20 cellular contexts compared by ENCODE assay signal in the genomic region with DNA sequence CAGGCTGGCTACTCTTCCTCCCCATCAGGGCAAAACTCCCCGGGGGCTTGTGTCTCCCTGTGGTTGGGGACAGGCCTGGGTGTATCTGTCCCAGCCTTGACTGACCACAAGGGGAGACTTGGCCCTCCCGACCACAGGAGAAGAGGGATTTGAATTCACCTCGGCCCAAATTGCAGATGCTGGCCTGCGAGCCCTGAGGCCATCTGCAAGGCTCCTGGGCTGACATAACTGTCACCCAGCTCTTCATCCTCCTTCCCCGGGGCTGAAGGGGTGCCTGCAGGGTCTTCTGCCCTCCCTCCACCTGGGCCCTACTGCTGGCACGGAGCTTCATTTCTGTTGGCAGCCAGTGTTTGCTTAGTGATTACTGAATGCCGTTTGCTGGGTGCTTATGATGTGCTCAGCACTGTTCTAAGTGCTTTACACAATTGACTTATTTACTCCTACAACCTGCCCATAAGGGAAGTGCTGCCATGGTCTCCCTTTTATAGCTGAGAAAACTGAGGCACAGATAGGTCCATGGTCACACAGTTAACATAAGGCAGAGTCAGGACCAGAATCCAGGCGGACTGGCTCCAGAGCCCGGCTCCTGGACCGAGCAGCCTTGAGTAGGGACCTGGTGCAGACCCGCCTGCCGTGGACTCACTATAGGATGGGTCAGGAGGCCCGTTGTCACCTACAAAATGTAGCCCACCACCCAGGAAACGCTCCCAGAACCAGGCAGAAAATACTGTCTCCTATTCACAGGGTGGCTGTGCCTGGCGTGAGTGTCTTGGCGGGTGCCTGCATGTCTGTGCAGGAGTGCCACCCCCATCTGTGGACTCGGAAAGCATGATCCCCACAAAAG. TPM values are rescaled to one million over a fixed set of nuclear protein-coding genes. Genes with fewer than 3 reads are reported as not detected.
DNase-seq lines count a peak whose midpoint lies in the region; ATAC-seq and TF ChIP-seq lines count a peak whose summit lies in the region.
"Had no signal": no experiment of that assay in that cellular context is flagged by ENCODE, and none has a peak within 500 bp of the region (broad histone marks: within the 10 kb centered on the region; RNA-seq: fewer than 3 reads in every experiment).

No MANE protein-coding gene starts in this region.

- no peak overlapping the region for H3K27ac Mint-ChIP-seq in chondrocyte (ENCODE audit: unreplicated experiment)
- H3K27ac Mint-ChIP-seq: activated B cell treated with CpG ODN at 0.5 μM for 24 hours; activated CD8-positive, alpha-beta T cell treated with anti-CD3 and anti-CD28 coated beads, Interleukin-2, amount 10 ng/mL, durations not matched to agents 7 days and 5 days; activated naive CD4-positive, alpha-beta T cell treated with anti-CD3 and anti-CD28 coated beads, Interleukin-2, amount 50 U/mL, for 72 hours; activated T-cell treated with anti-CD3 and anti-CD28 coated beads, Interleukin-2, amount 50 U/mL, for 72 hours; CD4-positive, alpha-beta T cell; T-helper 2 cell treated with Interferon-gamma antibody and Interleukin-4, amounts not matched to agents 5 μg/mL and 100 μg/mL, for 36 hours had no signal

- peaks cover 6 to 7% of the 10 kb centered on the region in 2 donors for H3K4me1 ChIP-seq in left lung

- intact Hi-C loops in left lung (cut with DNase I): no loop called here

- no peak for TF ChIP-seq CTCF in left lung (IDR thresholded peaks at IDR 0.05)
- no peak for TF ChIP-seq CTCF in chondrocyte (IDR thresholded peaks at IDR 0.05)

- peaks cover 3% of the 10 kb centered on the region for H3K9me3 Mint-ChIP-seq in chondrocyte (ENCODE audit: low read depth)
- H3K9me3 Mint-ChIP-seq: activated naive CD4-positive, alpha-beta T cell treated with anti-CD3 and anti-CD28 coated beads, Interleukin-2, amount 50 U/mL, for 72 hours; CD4-positive, alpha-beta T cell; T-helper 2 cell treated with Interferon-gamma antibody and Interleukin-4, amounts not matched to agents 5 μg/mL and 100 μg/mL, for 36 hours had no signal

- DNase-seq in DMS153 (lab: John Stamatoyannopoulos, UW): peak; percentile 94
- peak; percentile 32 to 85 (median 62) for DNase-seq in NCI-H1417 (lab: John Stamatoyannopoulos, UW)
- DNase-seq in NCI-H510A (lab: John Stamatoyannopoulos, UW): peak; percentile 65
- DNase-seq in left lung: no peak
- no peak for DNase-seq in chondrocyte (ENCODE audit: low spot score)
- DNase-seq: activated B cell treated with CpG ODN at 0.5 μM for 24 hours; activated CD8-positive, alpha-beta T cell treated with anti-CD3 and anti-CD28 coated beads, Interleukin-2, amount 10 ng/mL, durations not matched to agents 7 days and 5 days; activated T-cell treated with anti-CD3 and anti-CD28 coated beads, Interleukin-2, amount 50 U/mL, for 72 hours; CD4-positive, alpha-beta T cell; H7; hypothalamus; NCI-H82; nephron progenitor cell; PC-9; transverse colon had no signal

- ATAC-seq in left lung (peak; percentile 69), HG02571 (IDR thresholded peaks at IDR 0.05; ENCODE audit: unreplicated experiment) (no peak), HG03095 (IDR thresholded peaks at IDR 0.05; ENCODE audit: unreplicated experiment) (no peak), HG03565 (IDR thresholded peaks at IDR 0.05; ENCODE audit: unreplicated experiment) (no peak)
- ATAC-seq: activated CD8-positive, alpha-beta T cell treated with anti-CD3 and anti-CD28 coated beads, Interleukin-2, amount 10 ng/mL, durations not matched to agents 7 days and 5 days; activated naive CD4-positive, alpha-beta T cell treated with anti-CD3 and anti-CD28 coated beads, Interleukin-2, amount 50 U/mL, for 72 hours; activated T-cell treated with anti-CD3 and anti-CD28 coated beads, Interleukin-2, amount 50 U/mL, for 72 hours had no signal

- H3K27me3 ChIP-seq in left lung: no peaks in the 10 kb centered on the region
- H3K27me3 ChIP-seq: transverse colon had no signal

- no peaks in the 10 kb centered on the region for H3K27me3 Mint-ChIP-seq in chondrocyte (ENCODE audit: low read depth)
- H3K27me3 Mint-ChIP-seq: CD4-positive, alpha-beta T cell had no signal

- peaks cover 0 to 24% of the 10 kb centered on the region in 2 donors for H3K36me3 ChIP-seq in left lung
- H3K36me3 ChIP-seq: transverse colon had no signal

- H3K4me3 ChIP-seq in left lung: no peak overlapping the region
- H3K4me3 ChIP-seq: PC-9, transverse colon had no signal

- H3K36me3 Mint-ChIP-seq in chondrocyte (ENCODE audit: low read depth): peaks cover 12% of the 10 kb centered on the region
- H3K36me3 Mint-ChIP-seq: activated naive CD4-positive, alpha-beta T cell treated with anti-CD3 and anti-CD28 coated beads, Interleukin-2, amount 50 U/mL, for 72 hours had no signal

- H3K27ac ChIP-seq in left lung: no peak overlapping the region
- H3K27ac ChIP-seq: PC-9, transverse colon had no signal

- H3K4me3 Mint-ChIP-seq in chondrocyte (ENCODE audit: unreplicated experiment): no peak overlapping the region
- H3K4me3 Mint-ChIP-seq: activated B cell treated with CpG ODN at 0.5 μM for 24 hours; activated CD8-positive, alpha-beta T cell treated with anti-CD3 and anti-CD28 coated beads, Interleukin-2, amount 10 ng/mL, durations not matched to agents 7 days and 5 days; activated T-cell treated with anti-CD3 and anti-CD28 coated beads, Interleukin-2, amount 50 U/mL, for 72 hours; CD4-positive, alpha-beta T cell; T-helper 2 cell treated with Interferon-gamma antibody and Interleukin-4, amounts not matched to agents 5 μg/mL and 100 μg/mL, for 36 hours had no signal

- H3K4me1 Mint-ChIP-seq in chondrocyte (ENCODE audit: low read depth): peaks cover 62% of the 10 kb centered on the region

- H3K9me3 ChIP-seq in left lung: peaks cover 0 to 2% of the 10 kb centered on the region in 2 donors
- H3K9me3 ChIP-seq: transverse colon had no signal

RNA-seq across cellular contexts. Expression of a gene that starts 18.9 kb away (rescaled TPM):
- total RNA-seq in left lung: 10 to 100 TPM; 40.4 to 43.8 TPM
- 44.6 to 151 TPM (median 46.6 TPM) in 3 replicates for total RNA-seq in chondrocyte
- total RNA-seq: CD4-positive, alpha-beta T cell had no signal

Comparison
In these comparisons a context has a peak if more than half of its experiments do, and no peak if none do; other contexts are left out.
1. DNase-seq: peak in DMS153 (single experiment), NCI-H1417 (3 of 3) and NCI-H510A (single experiment); none in left lung (0 of 2) and chondrocyte (single experiment).